1 cellular context compared by ENCODE assay signal in genomic region chr5:178153530-178154340, GRCh38.
TF ChIP-seq lines count a peak whose summit lies in the region.

Gene NHP2 (minus strand): TSS chr5:178153885. CDS start chr5:178153817, 68 bp downstream.

TF ChIP-seq in HepG2, 621 proteins besides CTCF, POLR2A, EP300 and RAD21 (continued from another document and continues in another):
- TF ChIP-seq ZNF414 (CRISPR knock-in tag; IDR thresholded peaks at IDR 0.05), result 0 out of 2 replicates have a peak, but pooled peaks have one; percentile 38
- no peak for TF ChIP-seq U2AF2 (IDR thresholded peaks at IDR 0.05; ENCODE audit: low read depth, low read length)
- TF ChIP-seq ZBTB39 (CRISPR knock-in tag; IDR thresholded peaks at IDR 0.05), result no peak
- TF ChIP-seq HBP1 (CRISPR knock-in tag; IDR thresholded peaks at IDR 0.05; ENCODE audit: low read depth), result 0 out of 2 replicates have a peak, but pooled peaks have one; percentile 68
- TF ChIP-seq DRAP1 (CRISPR knock-in tag; IDR thresholded peaks at IDR 0.05), result peak; percentile 77
- TF ChIP-seq ZFP90 (CRISPR knock-in tag; IDR thresholded peaks at IDR 0.05; ENCODE audit: borderline replicate concordance), result no peak
- no peak for TF ChIP-seq IKZF4 (CRISPR knock-in tag; IDR thresholded peaks at IDR 0.05; ENCODE audit: borderline replicate concordance, low read depth, not compliant biosample characterization)
- no peak for TF ChIP-seq ZBTB43 (CRISPR knock-in tag; conservative IDR thresholded peaks at IDR 0.05)
- no peak for TF ChIP-seq ZNF546 (CRISPR knock-in tag; conservative IDR thresholded peaks at IDR 0.05)
- TF ChIP-seq ZNF30 (CRISPR knock-in tag; IDR thresholded peaks at IDR 0.05), result no peak
- no peak for TF ChIP-seq ZNF329 (CRISPR knock-in tag; IDR thresholded peaks at IDR 0.05; ENCODE audit: low read depth)
- no peak for TF ChIP-seq AKAP8 (CRISPR knock-in tag; IDR thresholded peaks at IDR 0.05)
- no peak for TF ChIP-seq IRX3 (CRISPR knock-in tag; IDR thresholded peaks at IDR 0.05; ENCODE audit: borderline replicate concordance, low read depth)
- TF ChIP-seq ZNF552 (CRISPR knock-in tag; IDR thresholded peaks at IDR 0.05; ENCODE audit: borderline replicate concordance), result no peak
- TF ChIP-seq ZNF138 (CRISPR knock-in tag; IDR thresholded peaks at IDR 0.05; ENCODE audit: low read depth), result no peak
- no peak for TF ChIP-seq ZNF143 (CRISPR knock-in tag; IDR thresholded peaks at IDR 0.05)
- no peak for TF ChIP-seq ZNF251 (CRISPR knock-in tag; IDR thresholded peaks at IDR 0.05)
- peak; percentile 85 for TF ChIP-seq ELF1 (CRISPR knock-in tag; IDR thresholded peaks at IDR 0.05)
- no peak for TF ChIP-seq HNF1A (IDR thresholded peaks at IDR 0.05; ENCODE audit: low read depth)
- peak; percentile 22; the same call in 1 of the 2 replicates for TF ChIP-seq HNF1A (CRISPR knock-in tag; IDR thresholded peaks at IDR 0.05; ENCODE audit: borderline replicate concordance)
- TF ChIP-seq ADNP (CRISPR knock-in tag; IDR thresholded peaks at IDR 0.05), result no peak
- no peak for TF ChIP-seq ZNF672 (CRISPR knock-in tag; IDR thresholded peaks at IDR 0.05)
- no peak for TF ChIP-seq ATF6 (CRISPR knock-in tag; conservative IDR thresholded peaks at IDR 0.05)
- TF ChIP-seq POLR2G (IDR thresholded peaks at IDR 0.05; ENCODE audit: low read depth, low read length), result peak; percentile 82
- TF ChIP-seq TEF (CRISPR knock-in tag; IDR thresholded peaks at IDR 0.05), result no peak
- no peak for TF ChIP-seq TAF15 (IDR thresholded peaks at IDR 0.05; ENCODE audit: low read depth, low read length, poor library complexity, severe bottlenecking)
- no peak for TF ChIP-seq ATAD3A (CRISPR knock-in tag; IDR thresholded peaks at IDR 0.05)
- no peak for TF ChIP-seq ATF3 (CRISPR knock-in tag; IDR thresholded peaks at IDR 0.05)
- TF ChIP-seq ZEB1 (IDR thresholded peaks at IDR 0.05; ENCODE audit: insufficient replicate concordance, low read depth), result no peak
- no peak for TF ChIP-seq PCBP2 (optimal IDR thresholded peaks at IDR 0.05; ENCODE audit: low read depth, low read length, poor library complexity, severe bottlenecking)
- TF ChIP-seq SRSF9 (IDR thresholded peaks at IDR 0.05; ENCODE audit: borderline replicate concordance, insufficient read depth, low read depth, low read length, poor library complexity, severe bottlenecking), result no peak
- TF ChIP-seq ZNF780A (CRISPR knock-in tag; IDR thresholded peaks at IDR 0.05), result no peak
- TF ChIP-seq NAIF1 (CRISPR knock-in tag; IDR thresholded peaks at IDR 0.05; ENCODE audit: borderline replicate concordance), result 0 out of 2 replicates have a peak, but pooled peaks have one; percentile 41
- no peak for TF ChIP-seq ZFP62 (CRISPR knock-in tag; IDR thresholded peaks at IDR 0.05)
- 0 out of 2 replicates have a peak, but pooled peaks have one; percentile 6 for TF ChIP-seq ARNTL (CRISPR knock-in tag; IDR thresholded peaks at IDR 0.05)
- TF ChIP-seq HMGXB3 (CRISPR knock-in tag; IDR thresholded peaks at IDR 0.05; ENCODE audit: borderline replicate concordance), result 0 out of 2 replicates have a peak, but pooled peaks have one; percentile 50
- TF ChIP-seq HOXD1 (CRISPR knock-in tag; IDR thresholded peaks at IDR 0.05), result no peak
- no peak for TF ChIP-seq WIZ (CRISPR knock-in tag; IDR thresholded peaks at IDR 0.05)
- TF ChIP-seq HDAC2 (CRISPR knock-in tag; IDR thresholded peaks at IDR 0.05), result peak; percentile 80; the same call in 1 of the 2 replicates
- TF ChIP-seq ERF (CRISPR knock-in tag; IDR thresholded peaks at IDR 0.05), result no peak
